8 cellular contexts compared by ENCODE assay signal in genomic region chrX:136147320-136147901, GRCh38. TPM values are rescaled to one million over a fixed set of nuclear protein-coding genes. Genes with fewer than 3 reads are reported as not detected.
DNase-seq lines count a peak whose midpoint lies in the region; ATAC-seq and TF ChIP-seq lines count a peak whose summit lies in the region.

Gene FHL1 (plus strand): TSS chrX:136147533.

- H3K9me3 ChIP-seq in colonic mucosa: no peaks in the 10 kb centered on the region

- no peaks in the 10 kb centered on the region for H3K9me3 Mint-ChIP-seq in IgD-negative memory B cell

- peak within 1 kb of the TSS; percentile 46 to 84 for H3K9ac ChIP-seq in colonic mucosa (ENCODE audit: low read depth in 2 of 2, low read length in 2 of 2)

- DNase-seq in D341Med (ENCODE audit: low spot score): peak; percentile 80
- DNase-seq in colonic mucosa: peak; percentile 50
- peak; percentile 72 for DNase-seq in left kidney (ENCODE audit: low read depth, low spot score)
- DNase-seq in stimulated activated CD4-positive, alpha-beta T cell treated with anti-CD3 and anti-CD28 coated beads, Interleukin-1b, Interleukin-23, amount 100 ng/mL, for 24 hours (ENCODE audit: low read depth in 4 of 4, low spot score in 1 of 4): peak in 3 of 4 experiments; percentile 19 to 48 (median 29)
- DNase-seq in DMS114 treated with DMSO at 0.1 percent for 48 hours (lab: John Stamatoyannopoulos, UW; ENCODE audit: unreplicated experiment): no peak

- H3K27ac ChIP-seq in colonic mucosa: peak within 1 kb of the TSS; percentile 55

- H3K36me3 Mint-ChIP-seq in IgD-negative memory B cell: peaks cover 2% of the 10 kb centered on the region

- H3K36me3 ChIP-seq in colonic mucosa: no peaks in the 10 kb centered on the region

- ATAC-seq in activated CD4-positive, CD25-positive, alpha-beta regulatory T cell treated with anti-CD3 and anti-CD28 coated beads, Interleukin-2, amount 50 U/mL, for 24 hours: peak; percentile 62 to 68
- ATAC-seq in GM21786 (IDR thresholded peaks at IDR 0.05; ENCODE audit: unreplicated experiment): no peak

- peaks cover 16 to 19% (median 18%) of the 10 kb centered on the region in 3 donors for H3K4me1 Mint-ChIP-seq in IgD-negative memory B cell

- TF ChIP-seq CTCF in colonic mucosa (IDR thresholded peaks at IDR 0.05): no peak

- H3K27me3 Mint-ChIP-seq in IgD-negative memory B cell: peaks cover 2% of the 10 kb centered on the region

- peak within 1 kb of the TSS; percentile 38 for H3K4me3 ChIP-seq in colonic mucosa

- H3K4me3 Mint-ChIP-seq in IgD-negative memory B cell: peak within 1 kb of the TSS; percentile 82 to 94 (median 92)

- H3K27ac Mint-ChIP-seq in IgD-negative memory B cell: peak within 1 kb of the TSS; percentile 32 to 75 (median 69)

- intact Hi-C loops in colonic mucosa (cut with DNase I): no loop called here

- no peaks in the 10 kb centered on the region for H3K4me1 ChIP-seq in colonic mucosa

- no peaks in the 10 kb centered on the region for H3K27me3 ChIP-seq in colonic mucosa

RNA-seq across cellular contexts. Expression of gene FHL1, which starts in this region (rescaled TPM):
- polyA plus RNA-seq in IgD-negative memory B cell: 10.7 TPM
- total RNA-seq in colonic mucosa: 100 to 1,000 TPM in 1 of 2 donors, 10 to 100 TPM in 1; 20.0 to 176 TPM
